14 cellular contexts compared by ENCODE assay signal in genomic region chr6:18280084-18280483, GRCh38. TPM values are rescaled to one million over a fixed set of nuclear protein-coding genes. Genes with fewer than 3 reads are reported as not detected.
A peak's percentile ranks its signal among the peaks of the same experiment; 100 is the strongest.
DNase-seq lines count a peak whose midpoint lies in the region; ATAC-seq and FAIRE-seq lines count a peak whose summit lies in the region.
"Had no signal": no experiment of that assay in that cellular context is flagged by ENCODE, and none has a peak within 500 bp of the region (broad histone marks: within the 10 kb centered on the region; RNA-seq: fewer than 3 reads in every experiment).

No MANE protein-coding gene starts in this region.

- H3K27me3 Mint-ChIP-seq in stimulated activated naive CD8-positive, alpha-beta T cell treated with anti-CD3 and anti-CD28 coated beads, Interleukin-15, amount 100 ng/mL, for 72 hours, result peaks cover 64% of the 10 kb centered on the region

- no peaks in the 10 kb centered on the region for H3K9me3 Mint-ChIP-seq in stimulated activated naive CD8-positive, alpha-beta T cell treated with anti-CD3 and anti-CD28 coated beads, Interleukin-15, amount 100 ng/mL, for 72 hours
- H3K9me3 Mint-ChIP-seq: naive thymus-derived CD8-positive, alpha-beta T cell had no signal

- peaks cover 14% of the 10 kb centered on the region for H3K4me1 Mint-ChIP-seq in stimulated activated naive CD8-positive, alpha-beta T cell treated with anti-CD3 and anti-CD28 coated beads, Interleukin-15, amount 100 ng/mL, for 72 hours

- no peak for ATAC-seq in GM21381 (IDR thresholded peaks at IDR 0.05; ENCODE audit: unreplicated experiment)
- ATAC-seq in stimulated activated naive CD8-positive, alpha-beta T cell treated with anti-CD3 and anti-CD28 coated beads, Interleukin-15, amount 100 ng/mL, for 72 hours, result no peak
- ATAC-seq: naive thymus-derived CD8-positive, alpha-beta T cell had no signal

- DNase-seq in NCI-H187 (lab: John Stamatoyannopoulos, UW), result peak; percentile 6 to 24
- no peak for DNase-seq in NCI-H187 treated with DMSO at 0.1 percent for 48 hours (lab: John Stamatoyannopoulos, UW)
- DNase-seq in NCI-H2171 (lab: John Stamatoyannopoulos, UW), result peak; percentile 49
- DNase-seq in amniotic stem cell (lab: John Stamatoyannopoulos, UW), result peak; percentile 68
- DNase-seq in retina, result peak; percentile 28
- DNase-seq in frontal cortex (ENCODE audit: low spot score in 2 of 2), result no peak
- no peak for DNase-seq in stimulated activated naive CD8-positive, alpha-beta T cell treated with anti-CD3 and anti-CD28 coated beads, Interleukin-15, amount 100 ng/mL, for 72 hours
- DNase-seq: activated CD8-positive, alpha-beta memory T cell treated with anti-CD3 and anti-CD28 coated beads, Interleukin-2, amount 50 U/mL, for 48 hours; anterior cingulate cortex; effector CD4-positive, alpha-beta T cell; naive thymus-derived CD8-positive, alpha-beta T cell; transverse colon; WERI-Rb-1 had no signal

- H3K4me3 Mint-ChIP-seq in stimulated activated naive CD8-positive, alpha-beta T cell treated with anti-CD3 and anti-CD28 coated beads, Interleukin-15, amount 100 ng/mL, for 72 hours, result no peak overlapping the region
- H3K4me3 Mint-ChIP-seq: naive thymus-derived CD8-positive, alpha-beta T cell had no signal

- no peak for FAIRE-seq in frontal cortex (lab: Jason Lieb, UNC)

- no peak overlapping the region for H3K27ac Mint-ChIP-seq in stimulated activated naive CD8-positive, alpha-beta T cell treated with anti-CD3 and anti-CD28 coated beads, Interleukin-15, amount 100 ng/mL, for 72 hours
- H3K27ac Mint-ChIP-seq: naive thymus-derived CD8-positive, alpha-beta T cell had no signal

RNA-seq across cellular contexts. Expression of gene DEK, which starts 15.8 kb away (rescaled TPM):
- 157 TPM for total RNA-seq in frontal cortex

Comparison
In these comparisons a context has a peak if more than half of its experiments do, and no peak if none do; other contexts are left out.
1. DNase-seq: peak in NCI-H187 (2 of 2), NCI-H2171 (single experiment), amniotic stem cell (single experiment) and retina (single experiment); none in NCI-H187 treated with DMSO at 0.1 percent for 48 hours (single experiment), frontal cortex (0 of 2) and stimulated activated naive CD8-positive, alpha-beta T cell treated with anti-CD3 and anti-CD28 coated beads, Interleukin-15, amount 100 ng/mL, for 72 hours (0 of 2).